2 cellular contexts compared by ENCODE assay signal in genomic region chr2:96108578-96109561, GRCh38.
TF ChIP-seq lines count a peak whose summit lies in the region.

No MANE protein-coding gene starts in this region.

TF ChIP-seq in GM23338, 12 proteins besides CTCF, POLR2A, EP300 and RAD21:
- TF ChIP-seq NANOG (IDR thresholded peaks at IDR 0.05; ENCODE audit: borderline replicate concordance) (no peak), POLR2AphosphoS5 (IDR thresholded peaks at IDR 0.05; ENCODE audit: low read depth) (peak; percentile 37; the same call in 1 of the 2 replicates), JUNB (IDR thresholded peaks at IDR 0.05; ENCODE audit: unreplicated experiment) (no peak), STAT1 (IDR thresholded peaks at IDR 0.05; ENCODE audit: unreplicated experiment) (no peak)
TF ChIP-seq in GM23338: peak in this region for 1.

TF ChIP-seq in GM12878, 131 proteins besides CTCF, POLR2A, EP300 and RAD21:
- TF ChIP-seq ZNF622 (IDR thresholded peaks at IDR 0.05), result no peak
TF ChIP-seq in GM12878: peak in this region for 0.
